Comparison of ENCODE assay signal across 16 cellular contexts in the genomic region with DNA sequence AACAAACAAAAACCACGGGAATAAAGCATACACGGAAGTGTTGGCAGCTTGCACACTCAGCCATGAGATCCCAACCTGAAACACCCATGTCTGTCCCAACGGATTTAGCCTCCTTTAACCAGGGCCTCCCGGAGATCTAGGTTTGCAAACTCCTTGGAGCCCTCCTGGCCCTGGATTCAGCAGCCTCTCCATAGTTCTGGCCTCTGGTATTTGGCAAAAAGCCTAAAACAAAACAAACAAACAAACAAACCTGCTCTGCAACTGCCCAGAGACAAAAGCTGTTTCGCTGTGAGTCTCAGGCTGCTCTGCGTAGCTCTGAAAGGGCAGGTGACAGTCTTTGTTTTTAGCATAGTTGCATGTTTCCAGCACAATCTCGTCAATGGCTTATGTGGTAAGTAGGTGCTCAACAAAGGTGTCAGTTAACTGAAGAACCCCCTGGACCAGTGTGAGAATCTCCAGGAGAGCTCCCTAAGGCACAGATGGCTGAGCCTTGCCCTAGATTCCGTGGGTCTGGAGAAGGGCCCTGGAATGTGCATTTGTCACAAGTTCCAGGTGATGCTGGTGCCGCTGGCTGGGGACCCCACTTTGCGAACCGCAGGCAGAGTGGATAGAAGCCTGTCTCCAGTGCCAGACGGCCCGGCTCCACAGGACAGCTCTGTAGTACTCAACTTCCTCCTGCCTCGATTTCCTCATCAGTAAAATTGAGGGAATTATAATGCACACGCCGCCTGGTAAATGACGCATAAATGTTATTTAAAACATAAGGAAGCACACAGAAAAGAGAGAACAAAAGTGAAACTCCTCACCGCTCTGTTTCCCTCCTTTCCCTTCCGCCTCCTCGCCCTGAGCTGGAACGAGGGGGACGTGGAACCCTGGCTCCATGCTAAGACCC.
DNase-seq lines count a peak whose midpoint lies in the region; ATAC-seq and TF ChIP-seq lines count a peak whose summit lies in the region.
"Had no signal": no experiment of that assay in that cellular context is flagged by ENCODE, and none has a peak within 500 bp of the region (broad histone marks: within the 10 kb centered on the region; RNA-seq: fewer than 3 reads in every experiment).

No MANE protein-coding gene starts in this region.

- H3K27ac ChIP-seq in mammary epithelial cell (ENCODE audit: insufficient read depth, low read depth, low read length), result no peak overlapping the region
- H3K27ac ChIP-seq: brain microvascular endothelial cell, ovary had no signal

- H3K9ac ChIP-seq in mammary epithelial cell (ENCODE audit: insufficient read depth, low read length), result no peak overlapping the region

- intact Hi-C loops in mammary epithelial cell (cut with micrococcal nuclease), result no loop called here

- dilution Hi-C loops in mammary epithelial cell (cut with HindIII; ENCODE audit: low sequenced_read_pairs), result no loop called here

- H3K4me1 ChIP-seq in mammary epithelial cell (ENCODE audit: insufficient read depth, low read length), result peaks cover 77% of the 10 kb centered on the region

- CTCF ChIA-PET in mammary epithelial cell (lab: Charles Lee; ENCODE audit: low non-redundant PET), result interaction anchor here (0.6 kb wide), 1 partner anchor 71 kb away, joined by 3 read pairs; no protein-coding TSS in a partner anchor

- no TSS peak for BruUV-seq in mammary epithelial cell (replicated peaks; lab: Mats Ljungman, UMichigan)

- no peak overlapping the region for H3K4me3 ChIP-seq in mammary epithelial cell (replicated peaks in 1 of 3; ENCODE audit: insufficient read depth in 1 of 3, low read depth in 2 of 3, low read length in 3 of 3)
- H3K4me3 ChIP-seq: ovary had no signal

- peak overlapping the region; percentile 33 for H3K4me2 ChIP-seq in mammary epithelial cell (ENCODE audit: insufficient read depth, low read depth, low read length)

- no peaks in the 10 kb centered on the region for H4K20me1 ChIP-seq in mammary epithelial cell (ENCODE audit: insufficient read depth, low read length)

- H3K9me3 ChIP-seq in mammary epithelial cell (replicated peaks; ENCODE audit: insufficient read depth, low read length), result no peaks in the 10 kb centered on the region
- H3K9me3 ChIP-seq: ovary had no signal

- no peak for TF ChIP-seq CTCF in mammary epithelial cell (conservative IDR thresholded peaks at IDR 0.05 in 1 of 2, IDR thresholded peaks at IDR 0.05 in 1 of 2; ENCODE audit: extremely low read depth in 1 of 2, insufficient read depth in 1 of 2, low read depth in 1 of 2, low read length in 2 of 2)
- no peak for TF ChIP-seq CTCF in omental fat pad (IDR thresholded peaks at IDR 0.05)

- DNase-seq in DMS53 treated with DMSO at 0.1 percent for 48 hours (lab: John Stamatoyannopoulos, UW; ENCODE audit: unreplicated experiment) (peak; percentile 61), NCI-H2107 (lab: John Stamatoyannopoulos, UW) (peak; percentile 15), mammary epithelial cell (no peak), renal cortical epithelial cell (ENCODE audit: low read depth) (peak; percentile 23), omental fat pad (ENCODE audit: low spot score) (no peak)
- DNase-seq: activated CD4-positive, alpha-beta T cell treated with anti-CD3 and anti-CD28 coated beads, Interleukin-2, amount 50 U/mL, for 1 hour; brain microvascular endothelial cell; CD4-positive, alpha-beta memory T cell; NCI-H146; ovary; stimulated activated naive B cell treated with anti-CD40 and anti-IgM and Interleukin-4, amounts not matched to agents 10 μg/mL and 1 μg/mL and 100 μg/mL, for 72 hours; T-helper 2 cell had no signal

- H3K79me2 ChIP-seq in mammary epithelial cell (ENCODE audit: insufficient read depth, low read length), result no peaks in the 10 kb centered on the region

- H3K27me3 ChIP-seq in mammary epithelial cell (ENCODE audit: insufficient read depth, low read length), result no peaks in the 10 kb centered on the region
- H3K27me3 ChIP-seq: brain microvascular endothelial cell, ovary had no signal

- in situ Hi-C loops in mammary epithelial cell (cut with MboI; ENCODE audit: low sequenced_read_pairs in 2 of 2), result loop anchor here in 1 of 2 donors (10.0 kb wide), 1 partner anchor 66 kb away; no protein-coding TSS in a partner anchor

- WGBS in mammary epithelial cell (ENCODE audit: low coverage, missing lambda C conversion rate), result 77% methylated on average over 22 of the region's 22 CpGs

- no peaks in the 10 kb centered on the region for H3K36me3 ChIP-seq in mammary epithelial cell (ENCODE audit: insufficient read depth, low read length)
- H3K36me3 ChIP-seq: brain microvascular endothelial cell, ovary had no signal

- no peak for ATAC-seq in HG03432 (IDR thresholded peaks at IDR 0.05; ENCODE audit: unreplicated experiment)
- ATAC-seq in omental fat pad (ENCODE audit: low FRiP score), result no peak
- ATAC-seq in GM21529 (IDR thresholded peaks at IDR 0.05; ENCODE audit: unreplicated experiment), result no peak
- no peak for ATAC-seq in GM21360 (IDR thresholded peaks at IDR 0.05; ENCODE audit: unreplicated experiment)
- ATAC-seq: activated T-helper 17 cell treated with anti-CD3 and anti-CD28 coated beads, Interleukin-2, amount 50 U/mL, for 72 hours; stimulated activated naive B cell treated with anti-CD40 and anti-IgM and Interleukin-4, amounts not matched to agents 10 μg/mL and 1 μg/mL and 100 μg/mL, for 72 hours had no signal

- peak overlapping the region; percentile 77 for H2AFZ ChIP-seq in mammary epithelial cell (ENCODE audit: low read depth, low read length)

Comparison
In these comparisons a context has a peak if more than half of its experiments do, and no peak if none do; other contexts are left out.
1. DNase-seq: peak in DMS53 treated with DMSO at 0.1 percent for 48 hours (single experiment), NCI-H2107 (single experiment) and renal cortical epithelial cell (single experiment); none in mammary epithelial cell (single experiment) and omental fat pad (single experiment).